ENCODE assay signal across 19 cellular contexts in the genomic region with DNA sequence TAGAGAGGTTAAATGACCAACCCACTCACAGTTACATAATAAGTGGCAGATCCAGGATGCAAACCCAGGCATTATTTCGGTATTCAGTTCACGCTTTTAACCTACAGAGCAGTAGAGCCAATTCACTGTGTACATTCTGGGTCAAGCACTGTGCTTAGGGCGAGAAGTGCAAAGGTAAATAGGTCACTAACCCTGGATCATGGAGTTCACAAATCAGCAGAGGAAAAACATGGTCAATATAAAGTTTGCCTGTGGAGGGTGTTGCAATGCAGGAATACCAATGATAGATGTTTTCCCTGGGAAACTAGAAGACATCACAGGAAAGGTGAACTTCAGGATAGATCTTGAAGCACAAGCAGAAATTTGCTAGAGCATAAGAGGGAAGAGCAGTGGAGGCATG.
DNase-seq lines count a peak whose midpoint lies in the region; FAIRE-seq and TF ChIP-seq lines count a peak whose summit lies in the region.
"Had no signal": no experiment of that assay in that cellular context is flagged by ENCODE, and none has a peak within 500 bp of the region (broad histone marks: within the 10 kb centered on the region; RNA-seq: fewer than 3 reads in every experiment).

No MANE protein-coding gene starts in this region.

- WGBS in liver: 42% methylated on average over 3 of the region's 3 CpGs
- no CpG with 5 or more reads among the region's 3 CpGs for WGBS in trophoblast cell (ENCODE audit: extremely low coverage, insufficient coverage, insufficient read length)

- H3K27ac ChIP-seq in liver (ENCODE audit: low read depth in 1 of 2, low read length in 2 of 2): no peak overlapping the region
- H3K27ac ChIP-seq in trophoblast cell (ENCODE audit: low read depth, low read length): no peak overlapping the region
- H3K27ac ChIP-seq: BLaER1, C4-2B, GM23248 had no signal

- H2BK5ac ChIP-seq in trophoblast cell (ENCODE audit: low read depth, low read length, poor library complexity): no peak overlapping the region

- H3K4me1 Mint-ChIP-seq in endothelial cell (ENCODE audit: unreplicated experiment): peaks cover 5% of the 10 kb centered on the region
- H3K4me1 Mint-ChIP-seq: B cell; CD4-positive, CD25-positive, alpha-beta regulatory T cell had no signal

- H3K4me3 Mint-ChIP-seq in endothelial cell (ENCODE audit: unreplicated experiment): no peak overlapping the region
- H3K4me3 Mint-ChIP-seq: B cell; CD4-positive, CD25-positive, alpha-beta regulatory T cell; CD8-positive, alpha-beta T cell; H9 had no signal

- H3K36me3 ChIP-seq in bronchial epithelial cell (ENCODE audit: control insufficient read depth, insufficient read depth, low read length) (no peaks in the 10 kb centered on the region), liver (ENCODE audit: control insufficient read depth in 4 of 4, insufficient read depth in 3 of 4, low read depth in 1 of 4, low read length in 3 of 4) (no peaks in the 10 kb centered on the region), trophoblast cell (ENCODE audit: control insufficient read depth in 1 of 2, insufficient read depth in 2 of 2, low read length in 2 of 2) (no peaks in the 10 kb centered on the region)
- H3K36me3 ChIP-seq: BLaER1 had no signal

- no peaks in the 10 kb centered on the region for H3K27me3 Mint-ChIP-seq in endothelial cell (ENCODE audit: unreplicated experiment)

- H3K27me3 ChIP-seq in bronchial epithelial cell (ENCODE audit: control insufficient read depth, insufficient read depth, low read length): peaks cover 1% of the 10 kb centered on the region
- no peaks in the 10 kb centered on the region for H3K27me3 ChIP-seq in liver (ENCODE audit: control insufficient read depth in 4 of 4, insufficient read depth in 4 of 4, low read length in 3 of 4)
- H3K27me3 ChIP-seq in trophoblast cell (ENCODE audit: insufficient read depth, low read length): no peaks in the 10 kb centered on the region
- H3K27me3 ChIP-seq: BLaER1 had no signal

- H3K36me3 Mint-ChIP-seq in endothelial cell (ENCODE audit: low read depth, unreplicated experiment): no peaks in the 10 kb centered on the region
- H3K36me3 Mint-ChIP-seq: CD4-positive, CD25-positive, alpha-beta regulatory T cell; CD8-positive, alpha-beta T cell had no signal

- no peak for DNase-seq in bronchial epithelial cell (ENCODE audit: low read depth)
- DNase-seq in trophoblast cell: no peak
- no peak for DNase-seq in endothelial cell (ENCODE audit: low spot score)
- DNase-seq in activated gamma-delta T cell (lab: John Stamatoyannopoulos, UW): no peak
- DNase-seq in NCI-H69 (lab: John Stamatoyannopoulos, UW): no peak
- DNase-seq: Caco-2; CD4-positive, CD25-positive, alpha-beta regulatory T cell; CD8-positive, alpha-beta T cell; DMS79; EL; GDM1; GM23248; H9 had no signal

- no peak overlapping the region for H3K14ac ChIP-seq in trophoblast cell (ENCODE audit: low read length)

- no peak overlapping the region for H2AK5ac ChIP-seq in trophoblast cell (ENCODE audit: low read length)

- no peaks in the 10 kb centered on the region for H3K9me3 Mint-ChIP-seq in endothelial cell (ENCODE audit: unreplicated experiment)
- H3K9me3 Mint-ChIP-seq: H9 had no signal

- H3K9ac ChIP-seq in liver (ENCODE audit: low read depth in 1 of 2, low read length in 2 of 2): no peak overlapping the region
- peak overlapping the region; percentile 56 for H3K9ac ChIP-seq in trophoblast cell (ENCODE audit: low read length)
- H3K9ac ChIP-seq: BLaER1, GM23248 had no signal

- no peak overlapping the region for H3K27ac Mint-ChIP-seq in endothelial cell (ENCODE audit: unreplicated experiment)
- H3K27ac Mint-ChIP-seq: B cell; CD4-positive, CD25-positive, alpha-beta regulatory T cell; CD8-positive, alpha-beta T cell; H9 had no signal

- H3K23ac ChIP-seq in trophoblast cell (ENCODE audit: low read length): peak overlapping the region; percentile 95

- H3K4me1 ChIP-seq in liver (ENCODE audit: control insufficient read depth in 4 of 4, insufficient read depth in 4 of 4, low read length in 3 of 4): peaks cover 2 to 33% (median 24%) of the 10 kb centered on the region in 4 donors
- H3K4me1 ChIP-seq in trophoblast cell (ENCODE audit: control insufficient read depth in 1 of 2, insufficient read depth in 2 of 2, low read length in 2 of 2): no peaks in the 10 kb centered on the region
- H3K4me1 ChIP-seq: Caco-2 had no signal

- no peak overlapping the region for H4K12ac ChIP-seq in trophoblast cell (ENCODE audit: low read depth, low read length)

- no peak overlapping the region for H3K4me3 ChIP-seq in bronchial epithelial cell (ENCODE audit: low read depth, low read length)
- H3K4me3 ChIP-seq in liver (ENCODE audit: low read depth in 1 of 3, low read length in 3 of 3): no peak overlapping the region
- H3K4me3 ChIP-seq in trophoblast cell (ENCODE audit: low read depth, low read length): no peak overlapping the region
- H3K4me3 ChIP-seq: BLaER1, GM12878, GM23248 had no signal

- peak; percentile 7 for FAIRE-seq in bronchial epithelial cell (lab: Jason Lieb, UNC)
- FAIRE-seq: GM12878, GM19239 had no signal

- peak; percentile 65 to 76 for TF ChIP-seq RAD21 in liver (IDR thresholded peaks at IDR 0.05)

- H3K4me2 ChIP-seq in trophoblast cell (ENCODE audit: low read length): no peak overlapping the region
- H3K4me2 ChIP-seq: BLaER1 had no signal

- no peak overlapping the region for H2BK12ac ChIP-seq in trophoblast cell (ENCODE audit: low read length)

- no peak overlapping the region for H2AFZ ChIP-seq in trophoblast cell (ENCODE audit: insufficient read depth, low read length, poor library complexity)
- H2AFZ ChIP-seq: GM23248 had no signal

- H3K4ac ChIP-seq in trophoblast cell (ENCODE audit: low read depth, low read length): no peak overlapping the region

- no peaks in the 10 kb centered on the region for H3K79me1 ChIP-seq in trophoblast cell (ENCODE audit: low read length)

- H2BK120ac ChIP-seq in trophoblast cell (ENCODE audit: insufficient read depth, low read length, poor library complexity): no peak overlapping the region

- no peak overlapping the region for H4K8ac ChIP-seq in trophoblast cell (ENCODE audit: low read depth, low read length)

- no peak overlapping the region for H3K18ac ChIP-seq in trophoblast cell (ENCODE audit: low read length)

- H4K91ac ChIP-seq in trophoblast cell (ENCODE audit: low read depth, low read length): no peak overlapping the region

- no peaks in the 10 kb centered on the region for H3K79me2 ChIP-seq in trophoblast cell (ENCODE audit: control insufficient read depth, insufficient read depth, low read length, poor library complexity)

- TF ChIP-seq CTCF in bronchial epithelial cell (IDR thresholded peaks at IDR 0.05; ENCODE audit: insufficient read depth, low read length, severe bottlenecking) (no peak), liver (IDR thresholded peaks at IDR 0.05; ENCODE audit: low read depth, low read length, missing input control) (peak; percentile 15), endothelial cell (IDR thresholded peaks at IDR 0.05; ENCODE audit: unreplicated experiment) (no peak)

- no peaks in the 10 kb centered on the region for H3K9me3 ChIP-seq in liver (ENCODE audit: control insufficient read depth in 4 of 4, low read length in 3 of 4)
- H3K9me3 ChIP-seq in trophoblast cell (ENCODE audit: insufficient read depth, low read depth, low read length): no peaks in the 10 kb centered on the region
- H3K9me3 ChIP-seq: BLaER1, Caco-2 had no signal

TF ChIP-seq in liver, 16 proteins besides CTCF, POLR2A, EP300 and RAD21 (continues in another document):
- TF ChIP-seq TAF1 (conservative IDR thresholded peaks at IDR 0.05) (no peak), HNF4A (conservative IDR thresholded peaks at IDR 0.05) (peak; percentile 92 to 97), FOXA1 (IDR thresholded peaks at IDR 0.05) (peak; percentile 99), YY1 (IDR thresholded peaks at IDR 0.05) (peak; percentile 80)
- TF ChIP-seq, protein P1, sequence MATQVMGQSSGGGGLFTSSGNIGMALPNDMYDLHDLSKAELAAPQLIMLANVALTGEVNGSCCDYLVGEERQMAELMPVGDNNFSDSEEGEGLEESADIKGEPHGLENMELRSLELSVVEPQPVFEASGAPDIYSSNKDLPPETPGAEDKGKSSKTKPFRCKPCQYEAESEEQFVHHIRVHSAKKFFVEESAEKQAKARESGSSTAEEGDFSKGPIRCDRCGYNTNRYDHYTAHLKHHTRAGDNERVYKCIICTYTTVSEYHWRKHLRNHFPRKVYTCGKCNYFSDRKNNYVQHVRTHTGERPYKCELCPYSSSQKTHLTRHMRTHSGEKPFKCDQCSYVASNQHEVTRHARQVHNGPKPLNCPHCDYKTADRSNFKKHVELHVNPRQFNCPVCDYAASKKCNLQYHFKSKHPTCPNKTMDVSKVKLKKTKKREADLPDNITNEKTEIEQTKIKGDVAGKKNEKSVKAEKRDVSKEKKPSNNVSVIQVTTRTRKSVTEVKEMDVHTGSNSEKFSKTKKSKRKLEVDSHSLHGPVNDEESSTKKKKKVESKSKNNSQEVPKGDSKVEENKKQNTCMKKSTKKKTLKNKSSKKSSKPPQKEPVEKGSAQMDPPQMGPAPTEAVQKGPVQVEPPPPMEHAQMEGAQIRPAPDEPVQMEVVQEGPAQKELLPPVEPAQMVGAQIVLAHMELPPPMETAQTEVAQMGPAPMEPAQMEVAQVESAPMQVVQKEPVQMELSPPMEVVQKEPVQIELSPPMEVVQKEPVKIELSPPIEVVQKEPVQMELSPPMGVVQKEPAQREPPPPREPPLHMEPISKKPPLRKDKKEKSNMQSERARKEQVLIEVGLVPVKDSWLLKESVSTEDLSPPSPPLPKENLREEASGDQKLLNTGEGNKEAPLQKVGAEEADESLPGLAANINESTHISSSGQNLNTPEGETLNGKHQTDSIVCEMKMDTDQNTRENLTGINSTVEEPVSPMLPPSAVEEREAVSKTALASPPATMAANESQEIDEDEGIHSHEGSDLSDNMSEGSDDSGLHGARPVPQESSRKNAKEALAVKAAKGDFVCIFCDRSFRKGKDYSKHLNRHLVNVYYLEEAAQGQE (IDR thresholded peaks at IDR 0.05): peak; percentile 80
- TF ChIP-seq, protein P2, sequence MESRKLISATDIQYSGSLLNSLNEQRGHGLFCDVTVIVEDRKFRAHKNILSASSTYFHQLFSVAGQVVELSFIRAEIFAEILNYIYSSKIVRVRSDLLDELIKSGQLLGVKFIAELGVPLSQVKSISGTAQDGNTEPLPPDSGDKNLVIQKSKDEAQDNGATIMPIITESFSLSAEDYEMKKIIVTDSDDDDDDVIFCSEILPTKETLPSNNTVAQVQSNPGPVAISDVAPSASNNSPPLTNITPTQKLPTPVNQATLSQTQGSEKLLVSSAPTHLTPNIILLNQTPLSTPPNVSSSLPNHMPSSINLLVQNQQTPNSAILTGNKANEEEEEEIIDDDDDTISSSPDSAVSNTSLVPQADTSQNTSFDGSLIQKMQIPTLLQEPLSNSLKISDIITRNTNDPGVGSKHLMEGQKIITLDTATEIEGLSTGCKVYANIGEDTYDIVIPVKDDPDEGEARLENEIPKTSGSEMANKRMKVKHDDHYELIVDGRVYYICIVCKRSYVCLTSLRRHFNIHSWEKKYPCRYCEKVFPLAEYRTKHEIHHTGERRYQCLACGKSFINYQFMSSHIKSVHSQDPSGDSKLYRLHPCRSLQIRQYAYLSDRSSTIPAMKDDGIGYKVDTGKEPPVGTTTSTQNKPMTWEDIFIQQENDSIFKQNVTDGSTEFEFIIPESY (IDR thresholded peaks at IDR 0.05): peak; percentile 86
